Comparison of ENCODE assay signal across 8 cellular contexts in genomic region chr20:50931048-50931305, GRCh38. TPM values are rescaled to one million over a fixed set of nuclear protein-coding genes. Genes with fewer than 3 reads are reported as not detected.
DNase-seq lines count a peak whose midpoint lies in the region; ATAC-seq, FAIRE-seq and TF ChIP-seq lines count a peak whose summit lies in the region.

No MANE protein-coding gene starts in this region.

- peaks cover 11% of the 10 kb centered on the region for H3K36me3 ChIP-seq in CD8-positive, alpha-beta T cell (ENCODE audit: insufficient read depth, low read length)
- H3K36me3 ChIP-seq in HUES64 (ENCODE audit: insufficient read depth, low read length), result peaks cover 71% of the 10 kb centered on the region
- H3K36me3 ChIP-seq in astrocyte (ENCODE audit: insufficient read depth, low read length), result peaks cover 48% of the 10 kb centered on the region
- H3K36me3 ChIP-seq in kidney epithelial cell (ENCODE audit: control insufficient read depth, insufficient read depth, low read length), result no peaks in the 10 kb centered on the region

- H3K36me3 Mint-ChIP-seq in CD8-positive, alpha-beta T cell, result peaks cover 43% of the 10 kb centered on the region
- peaks cover 9% of the 10 kb centered on the region for H3K36me3 Mint-ChIP-seq in astrocyte (ENCODE audit: low read depth, unreplicated experiment)

- intact Hi-C loops in CD8-positive, alpha-beta T cell (cut with DNase I, micrococcal nuclease), result loop anchor here (1.0 to 5.0 kb wide), 7 partner anchors 27 to 1119 kb away; partner anchors contain the start of genes DPM1 (in 2 of the 2), MOCS3 (in 2 of the 2), PARD6B (in 2 of the 2) and NFATC2 (in 1 of the 2)

- peak overlapping the region; percentile 98 for H3K27ac Mint-ChIP-seq in CD8-positive, alpha-beta T cell
- peak overlapping the region; percentile 85 for H3K27ac Mint-ChIP-seq in astrocyte (ENCODE audit: unreplicated experiment)

- no peaks in the 10 kb centered on the region for H3K27me3 Mint-ChIP-seq in CD8-positive, alpha-beta T cell (ENCODE audit: low read depth)
- H3K27me3 Mint-ChIP-seq in astrocyte (ENCODE audit: low read depth, unreplicated experiment), result no peaks in the 10 kb centered on the region

- peak overlapping the region; percentile 99 for H3K9ac ChIP-seq in HUES64 (ENCODE audit: low read depth, low read length)
- peak overlapping the region; percentile 82 for H3K9ac ChIP-seq in astrocyte (ENCODE audit: low read length)

- H4K20me1 ChIP-seq in astrocyte (ENCODE audit: insufficient read depth, low read length), result peaks cover 37% of the 10 kb centered on the region

- no peaks in the 10 kb centered on the region for H3K27me3 ChIP-seq in CD8-positive, alpha-beta T cell (ENCODE audit: insufficient read depth, low read length)
- H3K27me3 ChIP-seq in HUES64 (ENCODE audit: insufficient read depth, low read length), result no peaks in the 10 kb centered on the region
- H3K27me3 ChIP-seq in astrocyte (ENCODE audit: insufficient read depth, low read length), result no peaks in the 10 kb centered on the region
- H3K27me3 ChIP-seq in kidney epithelial cell (ENCODE audit: control insufficient read depth, insufficient read depth, low read length), result no peaks in the 10 kb centered on the region

- peak overlapping the region; percentile 87 for H3K4me2 ChIP-seq in astrocyte (ENCODE audit: low read length)

- no peak for FAIRE-seq in astrocyte (lab: Jason Lieb, UNC)

- H3K27ac ChIP-seq in CD8-positive, alpha-beta T cell (ENCODE audit: low read depth, low read length), result peak overlapping the region; percentile 99
- H3K27ac ChIP-seq in HUES64 (ENCODE audit: low read depth, low read length) (peak overlapping the region; percentile 94; the same call in 1 of the 2 replicates), astrocyte (ENCODE audit: low read depth, low read length) (peak overlapping the region; percentile 93), substantia nigra (ENCODE audit: low read depth, low read length, poor library complexity, severe bottlenecking) (peak overlapping the region; percentile 98)

- CTCF ChIA-PET in CD8-positive, alpha-beta T cell (lab: Charles Lee), result interaction anchor here (0.8 to 5.4 kb wide), 8 partner anchors 9 to 138 kb away, joined by 3 to 119 read pairs (median 4); partner anchors contain the start of genes BCAS4, DPM1 and MOCS3

- H3K79me2 ChIP-seq in astrocyte (ENCODE audit: insufficient read depth, low read length), result peaks cover 49% of the 10 kb centered on the region

- no peak for TF ChIP-seq CTCF in CD8-positive, alpha-beta T cell (IDR thresholded peaks at IDR 0.05)
- TF ChIP-seq CTCF in astrocyte (IDR thresholded peaks at IDR 0.05; ENCODE audit: insufficient read depth, low read depth, low read length) (no peak), kidney epithelial cell (IDR thresholded peaks at IDR 0.05; ENCODE audit: insufficient read depth, low read length, poor library complexity, severe bottlenecking) (no peak)

- 1% methylated on average over 18 of the region's 27 CpGs for WGBS in HUES64

- no peaks in the 10 kb centered on the region for H3K9me3 ChIP-seq in CD8-positive, alpha-beta T cell (ENCODE audit: low read length)
- H3K9me3 ChIP-seq in HUES64 (ENCODE audit: insufficient read depth, low read depth, low read length), result no peaks in the 10 kb centered on the region
- H3K9me3 ChIP-seq in astrocyte (ENCODE audit: insufficient read depth, low read depth, low read length), result no peaks in the 10 kb centered on the region

- H3K9me3 Mint-ChIP-seq in CD8-positive, alpha-beta T cell, result no peaks in the 10 kb centered on the region
- no peaks in the 10 kb centered on the region for H3K9me3 Mint-ChIP-seq in astrocyte (ENCODE audit: unreplicated experiment)

- no peak overlapping the region for H2AFZ ChIP-seq in astrocyte (ENCODE audit: low read depth, low read length)

- H3K4me1 ChIP-seq in CD8-positive, alpha-beta T cell (ENCODE audit: insufficient read depth, low read length), result peaks cover 39% of the 10 kb centered on the region
- H3K4me1 ChIP-seq in HUES64 (ENCODE audit: insufficient read depth, low read length), result peaks cover 37% of the 10 kb centered on the region
- peaks cover 17% of the 10 kb centered on the region for H3K4me1 ChIP-seq in astrocyte (ENCODE audit: insufficient read depth, low read length)

- ATAC-seq in CD8-positive, alpha-beta T cell, result peak; percentile 54
- ATAC-seq in GM21367 (IDR thresholded peaks at IDR 0.05; ENCODE audit: unreplicated experiment), result peak; percentile 16

- DNase-seq in CD8-positive, alpha-beta T cell, result peak in 1 of 7 experiments; percentile 82
- DNase-seq in astrocyte (ENCODE audit: low read depth), result no peak
- no peak for DNase-seq in kidney epithelial cell (ENCODE audit: low read depth)
- no peak for DNase-seq in substantia nigra (lab: John Stamatoyannopoulos, UW)
- no peak for DNase-seq in kidney tubule cell (ENCODE audit: low spot score)
- DNase-seq in dermis blood vessel endothelial cell, result no peak

- H3K4me3 Mint-ChIP-seq in CD8-positive, alpha-beta T cell, result peak overlapping the region; percentile 90
- peak overlapping the region; percentile 83 for H3K4me3 Mint-ChIP-seq in astrocyte (ENCODE audit: unreplicated experiment)

- POLR2A ChIA-PET in CD8-positive, alpha-beta T cell (lab: Charles Lee), result interaction anchor here (0.7 to 7.5 kb wide), 16 partner anchors 9 to 783 kb away, joined by 3 to 83 read pairs (median 5); partner anchors contain the start of genes BCAS4, DPM1 and MOCS3

- peaks cover 47% of the 10 kb centered on the region for H3K4me1 Mint-ChIP-seq in CD8-positive, alpha-beta T cell (ENCODE audit: low read depth)
- H3K4me1 Mint-ChIP-seq in astrocyte (ENCODE audit: low read depth, unreplicated experiment), result peaks cover 17% of the 10 kb centered on the region

- peak overlapping the region; percentile 99 for H3K4me3 ChIP-seq in CD8-positive, alpha-beta T cell (ENCODE audit: low read depth, low read length)
- H3K4me3 ChIP-seq in HUES64 (ENCODE audit: low read length) (peak overlapping the region; percentile 83), astrocyte (ENCODE audit: insufficient read depth, low read depth, low read length) (peak overlapping the region; percentile 53), kidney epithelial cell (ENCODE audit: low read depth, low read length) (peak overlapping the region; percentile 95)

RNA-seq across cellular contexts. Expression of gene ADNP, which starts 0.3 kb away (rescaled TPM):
- 10 to 100 TPM; 41.5 to 45.5 TPM for total RNA-seq in CD8-positive, alpha-beta T cell
- polyA plus RNA-seq in HUES64 (2013, experiment 1 of 2), result 77.8 TPM
- 83.1 TPM for polyA plus RNA-seq in HUES64 (2013, experiment 2 of 2)
- total RNA-seq in astrocyte (63.9 and 72.1 TPM in 2 replicates), kidney epithelial cell (45.4 and 59.7 TPM in 2 replicates), dermis blood vessel endothelial cell (28.8 and 53.0 TPM in 2 replicates)

RNA-seq across cellular contexts. Expression of gene DPM1, which starts 27.4 kb away (rescaled TPM):
- 10 to 100 TPM; 54.1 to 54.7 TPM for total RNA-seq in CD8-positive, alpha-beta T cell
- polyA plus RNA-seq in HUES64 (2013, experiment 1 of 2), result 68.2 TPM
- 72.0 TPM for polyA plus RNA-seq in HUES64 (2013, experiment 2 of 2)
- total RNA-seq in astrocyte (57.9 and 63.4 TPM in 2 replicates), kidney epithelial cell (69.4 and 73.3 TPM in 2 replicates), dermis blood vessel endothelial cell (71.5 and 75.9 TPM in 2 replicates)

RNA-seq across cellular contexts. Expression of gene MOCS3, which starts 27.6 kb away (rescaled TPM):
- total RNA-seq in CD8-positive, alpha-beta T cell, result 1 to 10 TPM; 3.6 to 4.1 TPM
- 5.9 TPM for polyA plus RNA-seq in HUES64 (2013, experiment 1 of 2)
- polyA plus RNA-seq in HUES64 (2013, experiment 2 of 2), result 5.9 TPM
- total RNA-seq in astrocyte (5.8 and 6.3 TPM in 2 replicates), kidney epithelial cell (9.5 and 10.0 TPM in 2 replicates), dermis blood vessel endothelial cell (8.5 and 9.2 TPM in 2 replicates)
